ENCODE assay signal across 8 cellular contexts in the genomic region with DNA sequence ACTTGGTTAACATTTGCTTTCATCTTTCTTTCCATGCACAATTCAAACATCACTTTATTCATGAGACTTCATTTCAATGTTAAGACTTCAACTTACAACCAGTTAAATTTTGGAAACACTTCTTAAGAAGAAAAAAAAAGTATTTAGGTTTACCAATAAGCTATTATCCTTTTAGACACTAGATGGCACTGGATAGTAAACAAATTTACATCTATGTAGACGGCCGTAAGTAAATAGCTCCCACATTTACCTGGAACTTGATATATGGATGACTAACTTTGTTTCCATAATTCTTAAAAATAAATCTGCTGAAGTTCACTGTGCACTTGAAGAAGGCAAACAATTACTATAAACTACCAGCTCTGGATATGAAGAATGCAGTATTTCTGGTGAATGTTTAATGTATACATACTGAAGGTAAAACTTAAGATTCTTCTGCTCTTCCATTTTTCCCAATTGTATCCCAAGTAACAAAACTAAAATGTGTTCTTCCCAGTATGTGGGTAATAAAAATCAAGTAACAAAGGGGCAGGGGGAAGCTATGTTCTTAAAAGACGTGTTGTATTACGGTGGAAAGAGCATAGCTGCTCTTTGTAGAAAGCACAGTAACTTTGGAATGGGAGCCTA.
A peak's percentile ranks its signal among the peaks of the same experiment; 100 is the strongest.
DNase-seq lines count a peak whose midpoint lies in the region; ATAC-seq and TF ChIP-seq lines count a peak whose summit lies in the region.

No MANE protein-coding gene starts in this region.

- no CpG with 5 or more reads among the region's 4 CpGs for WGBS in neuronal stem cell (ENCODE audit: extremely low coverage in 2 of 2, insufficient read length in 2 of 2, insufficient replicate concordance in 1 of 2), 2 donors

- H2AK5ac ChIP-seq in neuronal stem cell (ENCODE audit: low read depth, low read length) = no peak overlapping the region

- no peak for DNase-seq in CD14-positive monocyte (ENCODE audit: low spot score)
- DNase-seq in NCI-H2171 treated with DMSO at 0.1 percent for 48 hours (lab: John Stamatoyannopoulos, UW) = peak; percentile 45
- peak; percentile 88 for DNase-seq in choroid plexus epithelial cell (ENCODE audit: low read depth)
- DNase-seq in neuronal stem cell (ENCODE audit: low spot score) = peak; percentile 26
- no peak for DNase-seq in stimulated activated naive CD8-positive, alpha-beta T cell treated with anti-CD3 and anti-CD28 coated beads, Interleukin-15, amount 100 ng/mL, for 72 hours
- DNase-seq in HuH-7.5 (ENCODE audit: low spot score) = no peak

- H3K23ac ChIP-seq in neuronal stem cell (ENCODE audit: low read depth, low read length, poor library complexity) = no peak overlapping the region

- ATAC-seq in GM21723 (IDR thresholded peaks at IDR 0.05; ENCODE audit: unreplicated experiment) (peak; percentile 71), HG02870 (IDR thresholded peaks at IDR 0.05; ENCODE audit: unreplicated experiment) (no peak)
- no peak for ATAC-seq in stimulated activated naive CD8-positive, alpha-beta T cell treated with anti-CD3 and anti-CD28 coated beads, Interleukin-15, amount 100 ng/mL, for 72 hours

- H3K4ac ChIP-seq in neuronal stem cell (ENCODE audit: low read length) = no peak overlapping the region

- H3K9me3 ChIP-seq in neuronal stem cell (replicated peaks in 1 of 2; ENCODE audit: control insufficient read depth in 2 of 2, insufficient read depth in 1 of 2, low read depth in 1 of 2, low read length in 2 of 2) = peaks cover 9 to 23% of the 10 kb centered on the region in 2 donors

- no peaks in the 10 kb centered on the region for H3K4me1 ChIP-seq in neuronal stem cell (ENCODE audit: control insufficient read depth in 2 of 2, insufficient read depth in 1 of 2, low read depth in 1 of 2, low read length in 2 of 2)

- no peak overlapping the region for H3K4me2 ChIP-seq in neuronal stem cell (ENCODE audit: insufficient read depth, low read length, poor library complexity, severe bottlenecking)

- H2BK12ac ChIP-seq in neuronal stem cell (ENCODE audit: low read length) = no peak overlapping the region

- H3K4me3 ChIP-seq in choroid plexus epithelial cell (ENCODE audit: low read depth, low read length) (no peak overlapping the region), neuronal stem cell (ENCODE audit: low read length in 2 of 2) (no peak overlapping the region)

- no peak overlapping the region for H4K91ac ChIP-seq in neuronal stem cell (ENCODE audit: low read depth, low read length, poor library complexity)

- no peak overlapping the region for H3K18ac ChIP-seq in neuronal stem cell (ENCODE audit: low read length)

- no peak overlapping the region for H3K14ac ChIP-seq in neuronal stem cell (ENCODE audit: low read length)

- H3K27me3 Mint-ChIP-seq in CD14-positive monocyte (ENCODE audit: low read depth in 3 of 3) = peaks cover 0 to 1% (median 0%) of the 10 kb centered on the region in 3 donors
- no peaks in the 10 kb centered on the region for H3K27me3 Mint-ChIP-seq in stimulated activated naive CD8-positive, alpha-beta T cell treated with anti-CD3 and anti-CD28 coated beads, Interleukin-15, amount 100 ng/mL, for 72 hours

- no peak overlapping the region for H2AFZ ChIP-seq in neuronal stem cell (ENCODE audit: low read length)

- no peaks in the 10 kb centered on the region for H3K36me3 Mint-ChIP-seq in CD14-positive monocyte

- no peak overlapping the region for H3K27ac Mint-ChIP-seq in CD14-positive monocyte
- no peak overlapping the region for H3K27ac Mint-ChIP-seq in stimulated activated naive CD8-positive, alpha-beta T cell treated with anti-CD3 and anti-CD28 coated beads, Interleukin-15, amount 100 ng/mL, for 72 hours

- H3K36me3 ChIP-seq in neuronal stem cell (replicated peaks in 1 of 2; ENCODE audit: control insufficient read depth in 2 of 2, insufficient read depth in 2 of 2, low read length in 2 of 2) = peaks cover 8 to 22% of the 10 kb centered on the region in 2 donors

- H2BK5ac ChIP-seq in neuronal stem cell (ENCODE audit: low read length) = no peak overlapping the region

- no peak overlapping the region for H4K8ac ChIP-seq in neuronal stem cell (ENCODE audit: low read depth, low read length)

- H2BK120ac ChIP-seq in neuronal stem cell (ENCODE audit: low read depth, low read length) = no peak overlapping the region

- H2BK15ac ChIP-seq in neuronal stem cell (ENCODE audit: low read length) = no peak overlapping the region

- TF ChIP-seq CTCF in CD14-positive monocyte (IDR thresholded peaks at IDR 0.05) (peak; percentile 12), choroid plexus epithelial cell (conservative IDR thresholded peaks at IDR 0.05; ENCODE audit: low read depth, low read length) (peak; percentile 60)

- H3K9ac ChIP-seq in neuronal stem cell (ENCODE audit: low read depth, low read length, poor library complexity) = no peak overlapping the region

- H3K4me3 Mint-ChIP-seq in CD14-positive monocyte = no peak overlapping the region
- no peak overlapping the region for H3K4me3 Mint-ChIP-seq in stimulated activated naive CD8-positive, alpha-beta T cell treated with anti-CD3 and anti-CD28 coated beads, Interleukin-15, amount 100 ng/mL, for 72 hours

- intact Hi-C loops in CD14-positive monocyte (cut with micrococcal nuclease) = no loop called here

- H3K9me3 Mint-ChIP-seq in CD14-positive monocyte = peaks cover 0 to 6% (median 0%) of the 10 kb centered on the region in 7 donors
- no peaks in the 10 kb centered on the region for H3K9me3 Mint-ChIP-seq in stimulated activated naive CD8-positive, alpha-beta T cell treated with anti-CD3 and anti-CD28 coated beads, Interleukin-15, amount 100 ng/mL, for 72 hours

- no peaks in the 10 kb centered on the region for H3K27me3 ChIP-seq in neuronal stem cell (ENCODE audit: control insufficient read depth in 3 of 3, insufficient read depth in 3 of 3, low read depth in 1 of 3, low read length in 3 of 3)

- no peaks in the 10 kb centered on the region for H3K79me1 ChIP-seq in neuronal stem cell (ENCODE audit: low read depth, low read length)

- H3K4me1 Mint-ChIP-seq in CD14-positive monocyte = no peaks in the 10 kb centered on the region
- H3K4me1 Mint-ChIP-seq in stimulated activated naive CD8-positive, alpha-beta T cell treated with anti-CD3 and anti-CD28 coated beads, Interleukin-15, amount 100 ng/mL, for 72 hours = no peaks in the 10 kb centered on the region

- no peak overlapping the region for H3K27ac ChIP-seq in neuronal stem cell (replicated peaks; ENCODE audit: low read length)

Comparison
In these comparisons a context has a peak if more than half of its experiments do, and no peak if none do; other contexts are left out.
1. DNase-seq: peak in NCI-H2171 treated with DMSO at 0.1 percent for 48 hours (single experiment), choroid plexus epithelial cell (single experiment) and neuronal stem cell (single experiment); none in CD14-positive monocyte (single experiment), stimulated activated naive CD8-positive, alpha-beta T cell treated with anti-CD3 and anti-CD28 coated beads, Interleukin-15, amount 100 ng/mL, for 72 hours (0 of 2) and HuH-7.5 (single experiment).